1 cellular context compared by ENCODE assay signal in genomic region chr12:8943565-8944186, GRCh38.
TF ChIP-seq lines count a peak whose summit lies in the region.

No MANE protein-coding gene starts in this region.

TF ChIP-seq in WTC11, 78 proteins besides CTCF, POLR2A, EP300 and RAD21:
- TF ChIP-seq EMX1 (CRISPR knock-in tag; IDR thresholded peaks at IDR 0.05) (0 out of 2 replicates have a peak, but pooled peaks have one; percentile 16), SMAD4 (CRISPR knock-in tag; IDR thresholded peaks at IDR 0.05) (no peak), ATF1 (CRISPR knock-in tag; IDR thresholded peaks at IDR 0.05) (no peak), TP53 (CRISPR knock-in tag; IDR thresholded peaks at IDR 0.05) (no peak), FOXK1 (CRISPR knock-in tag; IDR thresholded peaks at IDR 0.05) (no peak), ESRRA (CRISPR knock-in tag; IDR thresholded peaks at IDR 0.05; ENCODE audit: borderline replicate concordance) (no peak)
